Comparison of ENCODE assay signal across 1 cellular context in genomic region chr5:40652441-40653220, GRCh38.
TF ChIP-seq lines count a peak whose summit lies in the region.

No MANE protein-coding gene starts in this region.

TF ChIP-seq in H1, 55 proteins besides CTCF, POLR2A, EP300 and RAD21:
- no peak for TF ChIP-seq MAFK (IDR thresholded peaks at IDR 0.05; ENCODE audit: low read depth, low read length)
- no peak for TF ChIP-seq CTBP2 (IDR thresholded peaks at IDR 0.05; ENCODE audit: borderline replicate concordance, insufficient read depth, insufficient read length, low read length)
- no peak for TF ChIP-seq SP4 (IDR thresholded peaks at IDR 0.05; ENCODE audit: low read length)
- no peak for TF ChIP-seq TEAD4 (IDR thresholded peaks at IDR 0.05; ENCODE audit: low read depth, low read length)
- TF ChIP-seq CHD1 (IDR thresholded peaks at IDR 0.05; ENCODE audit: low read depth, low read length) = no peak
- no peak for TF ChIP-seq NANOG (IDR thresholded peaks at IDR 0.05; ENCODE audit: insufficient read depth, low read depth, low read length, poor library complexity, severe bottlenecking)
- no peak for TF ChIP-seq ZNF274 (IDR thresholded peaks at IDR 0.05; ENCODE audit: borderline replicate concordance, extremely low read depth, low read length)
- TF ChIP-seq RFX5 (IDR thresholded peaks at IDR 0.05; ENCODE audit: borderline replicate concordance, low read depth, low read length) = no peak
- TF ChIP-seq KDM1A (IDR thresholded peaks at IDR 0.05; ENCODE audit: borderline replicate concordance, low read length) = no peak
- no peak for TF ChIP-seq E2F6 (IDR thresholded peaks at IDR 0.05)
- no peak for TF ChIP-seq SUZ12 (IDR thresholded peaks at IDR 0.05; ENCODE audit: low read length)
- TF ChIP-seq CBX5 (IDR thresholded peaks at IDR 0.05; ENCODE audit: low read depth, low read length) = no peak
- no peak for TF ChIP-seq GTF2F1 (IDR thresholded peaks at IDR 0.05; ENCODE audit: borderline replicate concordance, low read depth, low read length)
- TF ChIP-seq BRCA1 (IDR thresholded peaks at IDR 0.05; ENCODE audit: low read depth, low read length) = no peak
- TF ChIP-seq NRF1 (IDR thresholded peaks at IDR 0.05; ENCODE audit: low read depth, low read length) = no peak
